ENCODE assay signal across 24 cellular contexts in the genomic region with DNA sequence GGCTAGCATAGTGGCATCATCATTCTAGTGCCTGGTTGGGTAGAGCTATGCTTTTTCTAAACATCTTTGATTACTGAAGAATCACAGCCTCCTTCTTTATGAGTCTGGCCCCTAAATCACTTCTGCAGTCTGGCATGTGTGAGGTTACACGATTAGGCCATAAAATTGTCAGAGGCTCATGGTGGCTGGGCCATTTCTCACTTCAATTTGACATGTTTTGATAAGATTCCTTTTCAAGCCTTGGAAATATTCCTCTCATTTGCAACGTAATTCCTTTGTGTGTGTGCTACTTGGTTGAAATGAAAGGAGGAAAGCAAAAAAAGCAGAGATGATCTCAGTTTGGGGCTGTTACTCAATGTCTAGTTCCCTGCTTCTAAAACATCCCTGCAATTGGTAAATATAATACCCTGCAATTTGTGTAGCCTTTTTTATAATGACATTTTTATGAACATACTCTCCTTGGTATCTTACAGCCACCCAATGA. TPM values are rescaled to one million over a fixed set of nuclear protein-coding genes. Genes with fewer than 3 reads are reported as not detected.
DNase-seq lines count a peak whose midpoint lies in the region; ATAC-seq, FAIRE-seq and TF ChIP-seq lines count a peak whose summit lies in the region.
"Had no signal": no experiment of that assay in that cellular context is flagged by ENCODE, and none has a peak within 500 bp of the region (broad histone marks: within the 10 kb centered on the region; RNA-seq: fewer than 3 reads in every experiment).

No MANE protein-coding gene starts in this region.

- no peak for FAIRE-seq in K562 (lab: Jason Lieb, UNC)
- no peak for FAIRE-seq in frontal cortex (lab: Jason Lieb, UNC)
- FAIRE-seq: A204.1 had no signal

- H3K9ac ChIP-seq in mammary epithelial cell (ENCODE audit: insufficient read depth, low read length) = peak overlapping the region; percentile 31
- no peak overlapping the region for H3K9ac ChIP-seq in K562 (ENCODE audit: insufficient read depth in 1 of 2, low read depth in 2 of 2, low read length in 2 of 2)
- H3K9ac ChIP-seq in neural cell (ENCODE audit: low read length) = peak overlapping the region; percentile 51

- no peaks in the 10 kb centered on the region for H4K20me1 ChIP-seq in mammary epithelial cell (ENCODE audit: insufficient read depth, low read length)
- H4K20me1 ChIP-seq in K562 (replicated peaks; ENCODE audit: control insufficient read depth, insufficient read depth, low read length) = no peaks in the 10 kb centered on the region; the same call in 1 of the 2 replicates
- no peaks in the 10 kb centered on the region for H4K20me1 ChIP-seq in neural cell (ENCODE audit: insufficient read depth)

- no peaks in the 10 kb centered on the region for H3K9me3 Mint-ChIP-seq in stimulated activated memory B cell treated with anti-CD40 and anti-IgM and Interleukin-4, amounts not matched to agents 10 μg/mL and 1 μg/mL and 100 μg/mL, for 72 hours
- H3K9me3 Mint-ChIP-seq: activated T-helper 1 cell treated with anti-CD3 and anti-CD28 coated beads, Interleukin-12 subunit alpha, Interleukin-12 subunit beta, Interleukin-2, Interleukin-4 antibody, amounts not matched to agents 30 ng/mL and 10 ng/mL and 1 ng/mL, durations not matched to agents 14 hours and 24 hours and 36 hours had no signal

- no peak overlapping the region for H3K27ac Mint-ChIP-seq in stimulated activated memory B cell treated with anti-CD40 and anti-IgM and Interleukin-4, amounts not matched to agents 10 μg/mL and 1 μg/mL and 100 μg/mL, for 72 hours
- H3K27ac Mint-ChIP-seq: activated CD4-positive, alpha-beta T cell treated with anti-CD3 and anti-CD28 coated beads for 36 hours; activated naive CD8-positive, alpha-beta T cell; activated T-helper 1 cell treated with anti-CD3 and anti-CD28 coated beads, Interleukin-12 subunit alpha, Interleukin-12 subunit beta, Interleukin-2, Interleukin-4 antibody, amounts not matched to agents 30 ng/mL and 10 ng/mL and 1 ng/mL, durations not matched to agents 14 hours and 24 hours and 36 hours had no signal

- DNase-seq in mammary epithelial cell (no peak), breast epithelium (ENCODE audit: low spot score in 2 of 2) (no peak), K562 (ENCODE audit: extremely low read depth in 1 of 4, low spot score in 3 of 4) (no peak), SIG-M5 treated with dmso at 0.1 percent for 504 hours (lab: John Stamatoyannopoulos, UW; ENCODE audit: unreplicated experiment) (no peak), frontal cortex (ENCODE audit: low spot score in 2 of 2) (no peak), NCI-H2029 treated with DMSO at 0.1 percent for 48 hours (lab: John Stamatoyannopoulos, UW) (no peak)
- DNase-seq: activated CD4-positive, alpha-beta T cell treated with anti-CD3 and anti-CD28 coated beads for 36 hours; gastrocnemius medialis; GF-D8; Kasumi-1; NCI-H1105; NCI-H2081 treated with DMSO at 0.1 percent for 48 hours; NCI-H510A; stimulated activated naive CD4-positive, alpha-beta T cell; SW 1271; tibial artery had no signal

- BruUV-seq in mammary epithelial cell (replicated peaks; lab: Mats Ljungman, UMichigan) = no TSS peak
- no TSS peak for BruUV-seq in K562 (replicated peaks; lab: Mats Ljungman, UMichigan)

- TF ChIP-seq CTCF in mammary epithelial cell (conservative IDR thresholded peaks at IDR 0.05 in 1 of 2, IDR thresholded peaks at IDR 0.05 in 1 of 2; ENCODE audit: extremely low read depth in 1 of 2, insufficient read depth in 1 of 2, low read depth in 1 of 2, low read length in 2 of 2) (no peak), breast epithelium (IDR thresholded peaks at IDR 0.05) (no peak), K562 (IDR thresholded peaks at IDR 0.05 in 2 of 3, conservative IDR thresholded peaks at IDR 0.05 in 1 of 3; ENCODE audit: insufficient read depth in 2 of 3, low read depth in 1 of 3, low read length in 3 of 3) (no peak), neural cell (IDR thresholded peaks at IDR 0.05; ENCODE audit: poor library complexity, severe bottlenecking) (no peak)

- TF ChIP-seq POLR2A in breast epithelium (IDR thresholded peaks at IDR 0.05) (no peak), K562 (conservative IDR thresholded peaks at IDR 0.05) (no peak)

- in situ Hi-C loops in mammary epithelial cell (cut with MboI; ENCODE audit: low sequenced_read_pairs in 2 of 2) = no loop called here
- in situ Hi-C loops in K562 (cut with MboI) = no loop called here

- TF ChIP-seq EP300 in K562 (IDR thresholded peaks at IDR 0.05; ENCODE audit: low read length) (no peak), neural cell (conservative IDR thresholded peaks at IDR 0.05; ENCODE audit: poor library complexity, severe bottlenecking) (peak; percentile 93)

- no peaks in the 10 kb centered on the region for H3K27me3 ChIP-seq in mammary epithelial cell (ENCODE audit: insufficient read depth, low read length)
- H3K27me3 ChIP-seq in breast epithelium = no peaks in the 10 kb centered on the region
- peaks cover 21 to 47% of the 10 kb centered on the region in 2 experiments for H3K27me3 ChIP-seq in K562 (ENCODE audit: control insufficient read depth in 2 of 2, insufficient read depth in 2 of 2, low read length in 2 of 2)
- no peaks in the 10 kb centered on the region for H3K27me3 ChIP-seq in neural cell (ENCODE audit: insufficient read depth, low read depth, low read length)
- H3K27me3 ChIP-seq: gastrocnemius medialis, right atrium auricular region had no signal

- WGBS in mammary epithelial cell (ENCODE audit: low coverage, missing lambda C conversion rate) = 36% methylated on average over 2 of the region's 2 CpGs
- 4% methylated on average over 2 of the region's 2 CpGs for WGBS in K562 (ENCODE audit: insufficient coverage, low coverage, missing lambda C conversion rate)

- intact Hi-C loops in mammary epithelial cell (cut with micrococcal nuclease) = no loop called here
- intact Hi-C loops in breast epithelium (cut with DNase I; ENCODE audit: low total_unique reads) = no loop called here
- intact Hi-C loops in K562 (cut with micrococcal nuclease) = no loop called here

- no peaks in the 10 kb centered on the region for H3K36me3 Mint-ChIP-seq in stimulated activated memory B cell treated with anti-CD40 and anti-IgM and Interleukin-4, amounts not matched to agents 10 μg/mL and 1 μg/mL and 100 μg/mL, for 72 hours
- H3K36me3 Mint-ChIP-seq: activated naive CD8-positive, alpha-beta T cell had no signal

- H3K79me2 ChIP-seq in mammary epithelial cell (ENCODE audit: insufficient read depth, low read length) (no peaks in the 10 kb centered on the region), K562 (ENCODE audit: control insufficient read depth, insufficient read depth, low read length) (no peaks in the 10 kb centered on the region), neural cell (replicated peaks; ENCODE audit: insufficient read depth, low read length) (no peaks in the 10 kb centered on the region)

- dilution Hi-C loops in mammary epithelial cell (cut with HindIII; ENCODE audit: low sequenced_read_pairs) = no loop called here

- no peaks in the 10 kb centered on the region for H3K9me2 ChIP-seq in neural cell (ENCODE audit: insufficient read depth, low read length)

- H3K9me3 ChIP-seq in mammary epithelial cell (replicated peaks; ENCODE audit: insufficient read depth, low read length) (no peaks in the 10 kb centered on the region), breast epithelium (no peaks in the 10 kb centered on the region), K562 (replicated peaks; ENCODE audit: control insufficient read depth, insufficient read depth, low read depth, low read length) (no peaks in the 10 kb centered on the region), neural cell (ENCODE audit: low read length) (no peaks in the 10 kb centered on the region)
- H3K9me3 ChIP-seq: gastrocnemius medialis, right atrium auricular region, tibial artery had no signal

- no peak overlapping the region for H3K4me3 Mint-ChIP-seq in stimulated activated memory B cell treated with anti-CD40 and anti-IgM and Interleukin-4, amounts not matched to agents 10 μg/mL and 1 μg/mL and 100 μg/mL, for 72 hours
- H3K4me3 Mint-ChIP-seq: activated CD4-positive, alpha-beta T cell treated with anti-CD3 and anti-CD28 coated beads for 36 hours; activated naive CD8-positive, alpha-beta T cell; activated T-helper 1 cell treated with anti-CD3 and anti-CD28 coated beads, Interleukin-12 subunit alpha, Interleukin-12 subunit beta, Interleukin-2, Interleukin-4 antibody, amounts not matched to agents 30 ng/mL and 10 ng/mL and 1 ng/mL, durations not matched to agents 14 hours and 24 hours and 36 hours had no signal

- ATAC-seq in K562 = no peak
- no peak for ATAC-seq in stimulated activated memory B cell treated with anti-CD40 and anti-IgM and Interleukin-4, amounts not matched to agents 10 μg/mL and 1 μg/mL and 100 μg/mL, for 72 hours
- ATAC-seq: activated CD4-positive, alpha-beta T cell treated with anti-CD3 and anti-CD28 coated beads for 36 hours; gastrocnemius medialis had no signal

- H3K4me3 ChIP-seq in mammary epithelial cell (replicated peaks in 1 of 3; ENCODE audit: insufficient read depth in 1 of 3, low read depth in 2 of 3, low read length in 3 of 3) (no peak overlapping the region), breast epithelium (no peak overlapping the region), K562 (no peak overlapping the region), neural cell (ENCODE audit: low read length) (peak overlapping the region; percentile 30)
- H3K4me3 ChIP-seq: gastrocnemius medialis, right atrium auricular region, tibial artery had no signal

- POLR2A ChIA-PET in K562 (lab: Yijun Ruan, JAX) = interaction anchor here (0.8 kb wide), 1 partner anchor 37 kb away, joined by 3 read pairs; no protein-coding TSS in a partner anchor

- H3K27me3 Mint-ChIP-seq in stimulated activated memory B cell treated with anti-CD40 and anti-IgM and Interleukin-4, amounts not matched to agents 10 μg/mL and 1 μg/mL and 100 μg/mL, for 72 hours = no peaks in the 10 kb centered on the region

- H3K36me3 ChIP-seq in mammary epithelial cell (ENCODE audit: insufficient read depth, low read length) (no peaks in the 10 kb centered on the region), breast epithelium (no peaks in the 10 kb centered on the region), K562 (ENCODE audit: control insufficient read depth, insufficient read depth, low read length) (no peaks in the 10 kb centered on the region), neural cell (ENCODE audit: insufficient read depth, low read length) (no peaks in the 10 kb centered on the region)
- H3K36me3 ChIP-seq: gastrocnemius medialis, right atrium auricular region, tibial artery had no signal

- TF ChIP-seq RAD21 in K562 (CRISPR knock-in tag; conservative IDR thresholded peaks at IDR 0.05 in 1 of 2, IDR thresholded peaks at IDR 0.05 in 1 of 2) (no peak), neural cell (conservative IDR thresholded peaks at IDR 0.05) (no peak)

- H3K9me1 ChIP-seq in K562 (ENCODE audit: control insufficient read depth, insufficient read depth, low read length) = no peaks in the 10 kb centered on the region

- H3K27ac ChIP-seq in mammary epithelial cell (ENCODE audit: insufficient read depth, low read depth, low read length) = no peak overlapping the region
- no peak overlapping the region for H3K27ac ChIP-seq in breast epithelium
- no peak overlapping the region for H3K27ac ChIP-seq in K562 (ENCODE audit: extremely low read depth, low read depth, low read length)
- H3K27ac ChIP-seq in neural cell (ENCODE audit: low read length) = peak overlapping the region; percentile 76
- H3K27ac ChIP-seq: gastrocnemius medialis, right atrium auricular region, tibial artery had no signal

- H3K4me1 ChIP-seq in mammary epithelial cell (ENCODE audit: insufficient read depth, low read length) (no peaks in the 10 kb centered on the region), breast epithelium (no peaks in the 10 kb centered on the region), K562 (replicated peaks in 1 of 2; ENCODE audit: control insufficient read depth in 2 of 2, insufficient read depth in 2 of 2, low read length in 2 of 2) (no peaks in the 10 kb centered on the region; a peak in 1 of 5 replicates)
- H3K4me1 ChIP-seq: gastrocnemius medialis, right atrium auricular region, tibial artery had no signal

- H3K4me2 ChIP-seq in mammary epithelial cell (ENCODE audit: insufficient read depth, low read depth, low read length) (no peak overlapping the region), K562 (ENCODE audit: insufficient read depth, low read length) (no peak overlapping the region), neural cell (ENCODE audit: low read length) (peak overlapping the region; percentile 37)

- H2AFZ ChIP-seq in mammary epithelial cell (ENCODE audit: low read depth, low read length) (no peak overlapping the region), K562 (ENCODE audit: low read depth, low read length) (no peak overlapping the region), neural cell (ENCODE audit: low read depth, low read length) (no peak overlapping the region)

- no peaks in the 10 kb centered on the region for H3F3A ChIP-seq in neural cell (ENCODE audit: insufficient read depth, low read length, poor library complexity, severe bottlenecking)

- CTCF ChIA-PET in mammary epithelial cell (lab: Charles Lee; ENCODE audit: low non-redundant PET) = interaction anchor here (0.6 kb wide), 1 partner anchor 202 kb away, joined by 4 read pairs; no protein-coding TSS in a partner anchor
- CTCF ChIA-PET in K562 (lab: Yijun Ruan, JAX; ENCODE audit: low intra/inter-chr PET ratio) = no interaction called here

- H3K4me1 Mint-ChIP-seq in stimulated activated memory B cell treated with anti-CD40 and anti-IgM and Interleukin-4, amounts not matched to agents 10 μg/mL and 1 μg/mL and 100 μg/mL, for 72 hours = no peaks in the 10 kb centered on the region
- H3K4me1 Mint-ChIP-seq: activated CD4-positive, alpha-beta T cell treated with anti-CD3 and anti-CD28 coated beads for 36 hours had no signal

RNA-seq across cellular contexts. Expression of a gene that starts 6.2 kb away (rescaled TPM):
- total RNA-seq in mammary epithelial cell = not detected
- polyA plus RNA-seq in mammary epithelial cell = not detected
- polyA minus RNA-seq in mammary epithelial cell = not detected
- total RNA-seq in breast epithelium = not detected
- total RNA-seq in K562 (2011; cell fraction: chromatin; rRNA removed; ENCODE audit: low replicate concordance) = not detected in 2 replicates
- total RNA-seq in K562 (2011; cell fraction: nucleolus; rRNA removed) = not detected in 2 replicates
- total RNA-seq in K562 (2011; cell fraction: nucleoplasm; rRNA removed) = not detected in 2 replicates
- total RNA-seq in K562 (2014; rRNA removed) = not detected in 2 replicates
- total RNA-seq in K562 (2014; rRNA removed; fragmentation: Illumina TruSeq; extraction: Trizol) = not detected in 2 replicates
- total RNA-seq in K562 (2015; rRNA removed; fragmentation: Illumina TruSeq; extraction: Trizol) = not detected in 2 replicates
- total RNA-seq in K562 (2021) = not detected in 2 replicates
- polyA plus RNA-seq in K562 (2011; rRNA removed) = not detected in 2 replicates
- polyA plus RNA-seq in K562 (2011; cell fraction: cytosol; rRNA removed) = not detected in 2 replicates
- not detected in 2 replicates for polyA plus RNA-seq in K562 (2011; cell fraction: nucleus; rRNA removed)
- polyA plus RNA-seq in K562 (2012) = not detected in 2 replicates
- polyA plus RNA-seq in K562 (2014; fragmentation: Illumina TruSeq; extraction: Trizol) = not detected in 2 replicates
- not detected for polyA plus RNA-seq in K562 (2014; fragmentation: Nextera tagmentation; extraction: Ambion mirVana)
- polyA plus RNA-seq in K562 (2014; rRNA removed) = not detected in 2 replicates
- not detected in 2 replicates for polyA minus RNA-seq in K562 (2011; rRNA and poly(A)+ RNA removed)
- not detected in 2 replicates for polyA minus RNA-seq in K562 (2011; cell fraction: cytosol; rRNA and poly(A)+ RNA removed)
- not detected in 2 replicates for polyA minus RNA-seq in K562 (2011; cell fraction: nucleus; rRNA and poly(A)+ RNA removed)
- not detected in 2 replicates for polyA plus RNA-seq in neural cell
- 0.49 and 0.81 TPM in 2 replicates for polyA minus RNA-seq in neural cell
- not detected for total RNA-seq in frontal cortex
- total RNA-seq: activated CD4-positive, alpha-beta T cell treated with anti-CD3 and anti-CD28 coated beads for 36 hours; activated T-helper 1 cell treated with anti-CD3 and anti-CD28 coated beads, Interleukin-12 subunit alpha, Interleukin-12 subunit beta, Interleukin-2, Interleukin-4 antibody, amounts not matched to agents 30 ng/mL and 10 ng/mL and 1 ng/mL, durations not matched to agents 14 hours and 24 hours and 36 hours; gastrocnemius medialis; HT-29; mononuclear cell; right atrium auricular region had no signal

Comparison
In these comparisons a context has a peak if more than half of its experiments do, and no peak if none do; other contexts are left out.
1. H3K9ac ChIP-seq: peak in mammary epithelial cell (single experiment) and neural cell (single experiment); none in K562 (0 of 2).